Comparison of ENCODE assay signal across 17 cellular contexts in the genomic region with DNA sequence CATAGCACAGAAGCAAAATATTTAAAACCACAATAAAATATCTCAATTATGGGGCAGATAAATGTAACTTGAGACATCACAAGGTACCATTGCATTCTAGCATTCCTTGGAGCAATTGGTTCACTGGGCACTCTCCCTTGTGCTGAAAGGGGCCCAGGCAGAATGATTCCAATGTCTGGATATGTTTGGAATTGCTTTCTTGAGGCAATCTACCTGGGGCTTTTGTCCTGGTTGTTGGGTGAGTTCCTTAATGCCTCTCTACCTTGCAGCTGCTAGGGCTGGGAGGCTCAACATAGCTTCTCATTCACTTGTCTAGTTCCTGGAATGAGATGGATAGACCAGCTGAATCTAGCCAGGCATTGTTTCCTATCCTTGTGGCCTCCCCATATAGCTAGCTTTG.
A peak's percentile ranks its signal among the peaks of the same experiment; 100 is the strongest.
DNase-seq lines count a peak whose midpoint lies in the region; ATAC-seq lines count a peak whose summit lies in the region.
"Had no signal": no experiment of that assay in that cellular context is flagged by ENCODE, and none has a peak within 500 bp of the region (broad histone marks: within the 10 kb centered on the region; RNA-seq: fewer than 3 reads in every experiment).

No MANE protein-coding gene starts in this region.

- H3K36me3 ChIP-seq in mesendoderm (ENCODE audit: control insufficient read depth, insufficient read depth, low read length), result no peaks in the 10 kb centered on the region
- H3K36me3 ChIP-seq: BLaER1 treated with 17β-estradiol and CSF1 and Interleukin-3, amounts not matched to agents 10 nM and 100 nM had no signal

- no peaks in the 10 kb centered on the region for H3K27me3 ChIP-seq in mesendoderm (ENCODE audit: insufficient read depth, low read length, poor library complexity)
- H3K27me3 ChIP-seq: BLaER1 treated with 17β-estradiol and CSF1 and Interleukin-3, amounts not matched to agents 10 nM and 100 nM had no signal

- no peak overlapping the region for H3K4ac ChIP-seq in mesendoderm (ENCODE audit: low read depth, low read length)

- H3K4me2 ChIP-seq in mesendoderm (ENCODE audit: low read length), result no peak overlapping the region
- H3K4me2 ChIP-seq: A549; BLaER1 treated with 17β-estradiol and CSF1 and Interleukin-3, amounts not matched to agents 10 nM and 100 nM had no signal

- no peak overlapping the region for H2BK15ac ChIP-seq in mesendoderm (replicated peaks; ENCODE audit: low read depth)

- no peak overlapping the region for H4K5ac ChIP-seq in mesendoderm (ENCODE audit: low read length)

- H3K56ac ChIP-seq in mesendoderm (ENCODE audit: low read length), result no peak overlapping the region

- no peak overlapping the region for H4K8ac ChIP-seq in mesendoderm (ENCODE audit: low read depth, low read length)

- no peak overlapping the region for H2BK5ac ChIP-seq in mesendoderm (ENCODE audit: low read length)

- no peak overlapping the region for H3K9ac ChIP-seq in mesendoderm (ENCODE audit: low read length)
- H3K9ac ChIP-seq: BLaER1 treated with 17β-estradiol and CSF1 and Interleukin-3, amounts not matched to agents 10 nM and 100 nM had no signal

- no peak overlapping the region for H3K18ac ChIP-seq in mesendoderm (ENCODE audit: low read length)

- no peaks in the 10 kb centered on the region for H3K79me1 ChIP-seq in mesendoderm (ENCODE audit: low read length)

- no peak overlapping the region for H3K27ac ChIP-seq in mesendoderm (ENCODE audit: low read depth, low read length)
- H3K27ac ChIP-seq: 22Rv1; A549; BLaER1 treated with 17β-estradiol and CSF1 and Interleukin-3, amounts not matched to agents 10 nM and 100 nM; C4-2B had no signal

- H2AK5ac ChIP-seq in mesendoderm (ENCODE audit: low read length), result no peak overlapping the region

- H3K23ac ChIP-seq in mesendoderm (ENCODE audit: low read length), result no peak overlapping the region

- no peaks in the 10 kb centered on the region for H3K4me1 ChIP-seq in mesendoderm (ENCODE audit: control insufficient read depth, low read depth, low read length)
- H3K4me1 ChIP-seq: A549; BLaER1 treated with 17β-estradiol and CSF1 and Interleukin-3, amounts not matched to agents 10 nM and 100 nM; Caco-2 had no signal

- no peak overlapping the region for H2BK120ac ChIP-seq in mesendoderm (ENCODE audit: low read depth, low read length)

- no peaks in the 10 kb centered on the region for H3K79me2 ChIP-seq in mesendoderm (ENCODE audit: control insufficient read depth, insufficient read depth, low read length)

- DNase-seq in ELF-1 (ENCODE audit: low read depth, low spot score) (peak; percentile 3), astrocyte of the hippocampus (ENCODE audit: low read depth, low spot score) (peak; percentile 1), mesendoderm (peak; percentile 7), cortex of kidney (lab: John Stamatoyannopoulos, UW) (no peak), T1000 (lab: John Stamatoyannopoulos, UW) (no peak)
- DNase-seq: AML-193; Caco-2; Calu3; CD4-positive, alpha-beta T cell; CD8-positive, alpha-beta T cell; DMS79 treated with DMSO at 0.1 percent for 48 hours; GF-D8 had no signal

- H3K4me3 ChIP-seq in mesendoderm (ENCODE audit: low read length), result no peak overlapping the region
- H3K4me3 ChIP-seq: A549; BLaER1 treated with 17β-estradiol and CSF1 and Interleukin-3, amounts not matched to agents 10 nM and 100 nM had no signal

- no peak for ATAC-seq in GM19324 (IDR thresholded peaks at IDR 0.05; ENCODE audit: low FRiP score, unreplicated experiment)
- ATAC-seq: A549; CD8-positive, alpha-beta T cell had no signal

Comparison
In these comparisons a context has a peak if more than half of its experiments do, and no peak if none do; other contexts are left out.
1. DNase-seq: peak in ELF-1 (single experiment), astrocyte of the hippocampus (single experiment) and mesendoderm (single experiment); none in cortex of kidney (single experiment) and T1000 (single experiment).